Comparison of ENCODE assay signal across 1 cellular context in genomic region chr14:21096889-21097615, GRCh38.
TF ChIP-seq lines count a peak whose summit lies in the region.

No MANE protein-coding gene starts in this region.

TF ChIP-seq in IMR-90, 13 proteins besides CTCF, POLR2A, EP300 and RAD21 (continued from another document):
- TF ChIP-seq, protein P1, sequence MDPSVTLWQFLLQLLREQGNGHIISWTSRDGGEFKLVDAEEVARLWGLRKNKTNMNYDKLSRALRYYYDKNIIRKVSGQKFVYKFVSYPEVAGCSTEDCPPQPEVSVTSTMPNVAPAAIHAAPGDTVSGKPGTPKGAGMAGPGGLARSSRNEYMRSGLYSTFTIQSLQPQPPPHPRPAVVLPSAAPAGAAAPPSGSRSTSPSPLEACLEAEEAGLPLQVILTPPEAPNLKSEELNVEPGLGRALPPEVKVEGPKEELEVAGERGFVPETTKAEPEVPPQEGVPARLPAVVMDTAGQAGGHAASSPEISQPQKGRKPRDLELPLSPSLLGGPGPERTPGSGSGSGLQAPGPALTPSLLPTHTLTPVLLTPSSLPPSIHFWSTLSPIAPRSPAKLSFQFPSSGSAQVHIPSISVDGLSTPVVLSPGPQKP (IDR thresholded peaks at IDR 0.05; ENCODE audit: borderline replicate concordance, low read depth, low read length) = no peak
- no peak for TF ChIP-seq MXI1 (IDR thresholded peaks at IDR 0.05; ENCODE audit: borderline replicate concordance, low read depth, low read length)
- TF ChIP-seq, protein P2, sequence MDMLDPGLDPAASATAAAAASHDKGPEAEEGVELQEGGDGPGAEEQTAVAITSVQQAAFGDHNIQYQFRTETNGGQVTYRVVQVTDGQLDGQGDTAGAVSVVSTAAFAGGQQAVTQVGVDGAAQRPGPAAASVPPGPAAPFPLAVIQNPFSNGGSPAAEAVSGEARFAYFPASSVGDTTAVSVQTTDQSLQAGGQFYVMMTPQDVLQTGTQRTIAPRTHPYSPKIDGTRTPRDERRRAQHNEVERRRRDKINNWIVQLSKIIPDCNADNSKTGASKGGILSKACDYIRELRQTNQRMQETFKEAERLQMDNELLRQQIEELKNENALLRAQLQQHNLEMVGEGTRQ (IDR thresholded peaks at IDR 0.05; ENCODE audit: low read depth, low read length) = no peak
